In the genomic region with DNA sequence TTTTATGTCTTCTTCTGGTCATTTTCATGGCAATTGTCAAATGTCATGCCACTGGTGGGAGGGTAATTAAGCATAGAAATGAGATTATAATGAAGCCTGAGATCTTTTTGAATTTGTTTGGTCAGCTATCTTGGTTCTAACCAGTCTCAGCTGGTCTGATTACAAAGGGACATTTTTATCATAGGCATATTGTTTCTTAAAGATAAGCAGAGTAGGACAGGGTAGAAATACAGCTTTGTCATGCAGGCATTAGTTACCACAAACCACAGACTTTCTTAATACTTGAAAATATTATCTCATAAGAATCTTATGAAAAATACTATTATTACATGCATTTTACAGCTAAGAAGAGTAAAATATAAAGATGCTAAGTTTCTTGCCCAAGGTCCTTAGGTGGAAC, we compare ENCODE assay signal across 1 cellular context.
TF ChIP-seq lines count a peak whose summit lies in the region.

No MANE protein-coding gene starts in this region.

TF ChIP-seq in GM12878, 131 proteins besides CTCF, POLR2A, EP300 and RAD21 (continued from another document):
- TF ChIP-seq ELK1 (IDR thresholded peaks at IDR 0.05; ENCODE audit: low read depth, low read length) (no peak), EZH2 (IDR thresholded peaks at IDR 0.05; ENCODE audit: borderline replicate concordance, control insufficient read depth, low read depth, low read length) (no peak), SRF (IDR thresholded peaks at IDR 0.05; ENCODE audit: low read depth in 2 of 2, low read length in 2 of 2) (no peak), RUNX3 (IDR thresholded peaks at IDR 0.05; ENCODE audit: low read length) (peak; percentile 15; the same call in 1 of the 2 replicates), POLR2AphosphoS2 (IDR thresholded peaks at IDR 0.05; ENCODE audit: low read depth, low read length) (no peak)
